30 cellular contexts compared by ENCODE assay signal in genomic region chr18:56903686-56904085, GRCh38.
"Had no signal": no experiment of that assay in that cellular context is flagged by ENCODE, and none has a peak within 500 bp of the region (broad histone marks: within the 10 kb centered on the region; RNA-seq: fewer than 3 reads in every experiment).

No MANE protein-coding gene starts in this region.

- H3K4me3 ChIP-seq: ascending aorta, coronary artery, dorsolateral prefrontal cortex, gastrocnemius medialis, heart right ventricle, hepatocyte had no signal

- H3K4me3 Mint-ChIP-seq: activated CD4-positive, alpha-beta memory T cell treated with anti-CD3 and anti-CD28 coated beads for 36 hours; activated CD4-positive, alpha-beta T cell treated with anti-CD3 and anti-CD28 coated beads for 36 hours; activated CD4-positive, alpha-beta T cell treated with anti-CD3 and anti-CD28 coated beads, Interleukin-2, amount 10 ng/mL, durations not matched to agents 24 days and 14 days; activated naive CD4-positive, alpha-beta T cell treated with anti-CD3 and anti-CD28 coated beads, Interleukin-2, amount 10 ng/mL, durations not matched to agents 7 days and 5 days; activated naive CD8-positive, alpha-beta T cell treated with anti-CD3 and anti-CD28 coated beads, Interleukin-2, amount 10 ng/mL, durations not matched to agents 7 days and 5 days; activated T-cell treated with anti-CD3 and anti-CD28 coated beads, Interleukin-2, amount 50 U/mL, for 24 hours; activated T-cell treated with anti-CD3 and anti-CD28 coated beads, Interleukin-2, amount 50 U/mL, for 72 hours; central memory CD8-positive, alpha-beta T cell; dendritic cell treated with granulocyte-macrophage colony-stimulating factor and Interleukin-4, amounts not matched to agents 40 ng/mL and 50 ng/mL, for 4 days; endodermal cell; T-helper 17 cell; T-helper 2 cell treated with Interferon-gamma antibody and Interleukin-4, amounts not matched to agents 5 μg/mL and 100 μg/mL, for 36 hours had no signal

- H3K9me3 Mint-ChIP-seq: activated CD4-positive, alpha-beta memory T cell treated with anti-CD3 and anti-CD28 coated beads for 36 hours; activated CD4-positive, alpha-beta T cell treated with anti-CD3 and anti-CD28 coated beads, Interleukin-2, amount 10 ng/mL, durations not matched to agents 24 days and 14 days; activated naive CD4-positive, alpha-beta T cell treated with anti-CD3 and anti-CD28 coated beads, Interleukin-2, amount 10 ng/mL, durations not matched to agents 7 days and 5 days; activated naive CD4-positive, alpha-beta T cell treated with anti-CD3 and anti-CD28 coated beads, Interleukin-2, amount 50 U/mL, for 72 hours; activated naive CD8-positive, alpha-beta T cell treated with anti-CD3 and anti-CD28 coated beads, Interleukin-2, amount 10 ng/mL, durations not matched to agents 7 days and 5 days; activated T-cell treated with anti-CD3 and anti-CD28 coated beads, Interleukin-2, amount 50 U/mL, for 24 hours; activated T-cell treated with anti-CD3 and anti-CD28 coated beads, Interleukin-2, amount 50 U/mL, for 72 hours; central memory CD8-positive, alpha-beta T cell; dendritic cell treated with granulocyte-macrophage colony-stimulating factor and Interleukin-4, amounts not matched to agents 40 ng/mL and 50 ng/mL, for 4 days; endodermal cell; T-helper 2 cell treated with Interferon-gamma antibody and Interleukin-4, amounts not matched to agents 5 μg/mL and 100 μg/mL, for 36 hours had no signal

- H3K36me3 Mint-ChIP-seq: activated naive CD4-positive, alpha-beta T cell treated with anti-CD3 and anti-CD28 coated beads, Interleukin-2, amount 50 U/mL, for 72 hours; activated naive CD8-positive, alpha-beta T cell treated with anti-CD3 and anti-CD28 coated beads, Interleukin-2, amount 10 ng/mL, durations not matched to agents 7 days and 5 days had no signal

- H3K27me3 Mint-ChIP-seq: activated CD4-positive, alpha-beta memory T cell treated with anti-CD3 and anti-CD28 coated beads for 36 hours; activated CD4-positive, alpha-beta T cell treated with anti-CD3 and anti-CD28 coated beads for 36 hours; activated CD4-positive, alpha-beta T cell treated with anti-CD3 and anti-CD28 coated beads, Interleukin-2, amount 10 ng/mL, durations not matched to agents 24 days and 14 days; activated naive CD4-positive, alpha-beta T cell treated with anti-CD3 and anti-CD28 coated beads, Interleukin-2, amount 10 ng/mL, durations not matched to agents 7 days and 5 days; activated naive CD8-positive, alpha-beta T cell treated with anti-CD3 and anti-CD28 coated beads, Interleukin-2, amount 10 ng/mL, durations not matched to agents 7 days and 5 days; activated T-cell treated with anti-CD3 and anti-CD28 coated beads, Interleukin-2, amount 50 U/mL, for 24 hours; central memory CD8-positive, alpha-beta T cell; dendritic cell treated with granulocyte-macrophage colony-stimulating factor and Interleukin-4, amounts not matched to agents 40 ng/mL and 50 ng/mL, for 4 days; T-helper 17 cell had no signal

- H3K27ac Mint-ChIP-seq: activated CD4-positive, alpha-beta memory T cell treated with anti-CD3 and anti-CD28 coated beads for 36 hours; activated CD4-positive, alpha-beta T cell treated with anti-CD3 and anti-CD28 coated beads for 36 hours; activated CD4-positive, alpha-beta T cell treated with anti-CD3 and anti-CD28 coated beads, Interleukin-2, amount 10 ng/mL, durations not matched to agents 24 days and 14 days; activated naive CD4-positive, alpha-beta T cell treated with anti-CD3 and anti-CD28 coated beads, Interleukin-2, amount 10 ng/mL, durations not matched to agents 7 days and 5 days; activated naive CD4-positive, alpha-beta T cell treated with anti-CD3 and anti-CD28 coated beads, Interleukin-2, amount 50 U/mL, for 72 hours; activated naive CD8-positive, alpha-beta T cell treated with anti-CD3 and anti-CD28 coated beads, Interleukin-2, amount 10 ng/mL, durations not matched to agents 7 days and 5 days; activated T-cell treated with anti-CD3 and anti-CD28 coated beads, Interleukin-2, amount 50 U/mL, for 24 hours; activated T-cell treated with anti-CD3 and anti-CD28 coated beads, Interleukin-2, amount 50 U/mL, for 72 hours; dendritic cell treated with granulocyte-macrophage colony-stimulating factor and Interleukin-4, amounts not matched to agents 40 ng/mL and 50 ng/mL, for 4 days; endodermal cell; T-helper 17 cell; T-helper 2 cell treated with Interferon-gamma antibody and Interleukin-4, amounts not matched to agents 5 μg/mL and 100 μg/mL, for 36 hours had no signal

- FAIRE-seq: bronchial epithelial cell had no signal

- ATAC-seq: activated CD4-positive, alpha-beta T cell treated with anti-CD3 and anti-CD28 coated beads for 36 hours; activated naive CD4-positive, alpha-beta T cell treated with anti-CD3 and anti-CD28 coated beads, Interleukin-2, amount 50 U/mL, for 72 hours; activated T-cell treated with anti-CD3 and anti-CD28 coated beads, Interleukin-2, amount 50 U/mL, for 72 hours; esophagus mucosa; foreskin keratinocyte; gastrocnemius medialis; heart right ventricle; T-helper 17 cell had no signal

- DNase-seq: activated CD4-positive, alpha-beta memory T cell treated with anti-CD3 and anti-CD28 coated beads for 36 hours; activated CD4-positive, alpha-beta T cell treated with anti-CD3 and anti-CD28 coated beads for 36 hours; activated CD4-positive, alpha-beta T cell treated with anti-CD3 and anti-CD28 coated beads, Interleukin-2, amount 10 ng/mL, durations not matched to agents 24 days and 14 days; activated CD4-positive, CD25-positive, alpha-beta regulatory T cell; activated CD4-positive, CD25-positive, alpha-beta regulatory T cell treated with anti-CD3 and anti-CD28 coated beads, Interleukin-2, amount 50 U/mL, for 72 hours; activated CD8-positive, alpha-beta memory T cell treated with anti-CD3 and anti-CD28 coated beads, Interleukin-2, amount 50 U/mL, for 48 hours; activated gamma-delta T cell; activated naive CD4-positive, alpha-beta T cell; activated naive CD4-positive, alpha-beta T cell treated with anti-CD3 and anti-CD28 coated beads, Interleukin-2, amount 10 ng/mL, durations not matched to agents 7 days and 5 days; activated naive CD8-positive, alpha-beta T cell treated with anti-CD3 and anti-CD28 coated beads, Interleukin-2, amount 10 ng/mL, durations not matched to agents 7 days and 5 days; activated T-cell treated with anti-CD3 and anti-CD28 coated beads for 4 hours; activated T-cell treated with anti-CD3 and anti-CD28 coated beads, Interleukin-2, amount 50 U/mL, for 24 hours; activated T-cell treated with anti-CD3 and anti-CD28 coated beads, Interleukin-2, amount 50 U/mL, for 72 hours; brain microvascular endothelial cell; dorsolateral prefrontal cortex; effector memory CD4-positive, alpha-beta T cell; endodermal cell; foreskin keratinocyte; gastrocnemius medialis; heart right ventricle; T-helper 17 cell had no signal
